ENCODE assay signal across 8 cellular contexts in the genomic region with DNA sequence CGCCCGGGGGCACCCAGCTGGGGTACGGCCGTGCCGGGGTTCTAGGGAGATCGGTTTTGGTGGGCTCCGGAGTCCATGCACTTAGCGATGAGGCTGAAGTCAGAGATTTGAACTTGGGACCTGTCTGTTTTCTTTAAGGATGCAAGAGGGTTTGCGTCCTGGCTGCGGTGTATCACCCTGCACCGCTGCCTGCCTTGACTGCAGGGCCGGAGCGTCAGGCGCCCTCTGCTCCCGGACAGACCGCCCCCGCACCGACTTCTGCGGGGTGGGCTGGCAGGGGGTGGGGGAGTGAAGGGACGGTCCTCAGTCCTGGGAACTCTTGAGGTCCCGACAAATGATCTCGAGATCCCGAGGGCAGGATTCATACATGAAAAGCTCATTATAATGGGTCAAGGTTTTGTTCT. TPM values are rescaled to one million over a fixed set of nuclear protein-coding genes. Genes with fewer than 3 reads are reported as not detected.
DNase-seq lines count a peak whose midpoint lies in the region; ATAC-seq and TF ChIP-seq lines count a peak whose summit lies in the region.

No MANE protein-coding gene starts in this region.

- no peaks in the 10 kb centered on the region for H3K9me3 ChIP-seq in Caco-2
- H3K9me3 ChIP-seq in iPS-18a (ENCODE audit: control insufficient read depth, low read depth, low read length), result no peaks in the 10 kb centered on the region

- CTCF ChIA-PET in Caco-2 (lab: Charles Lee), result interaction anchor here (0.7 to 3.8 kb wide), 14 partner anchors 8 to 366 kb away, joined by 3 to 45 read pairs (median 4); a partner anchor contains a TSS

- peak overlapping the region; percentile 51 for H3K9ac ChIP-seq in iPS-18a (ENCODE audit: low read length)

- H3K4me3 ChIP-seq in Caco-2 (ENCODE audit: low read depth, low read length) (peak overlapping the region; percentile 95), iPS-18a (ENCODE audit: low read length) (peak overlapping the region; percentile 89)

- peak overlapping the region; percentile 89 for H3K4me3 Mint-ChIP-seq in Caco-2 (ENCODE audit: unreplicated experiment)
- peak overlapping the region; percentile 89 for H3K4me3 Mint-ChIP-seq in stimulated activated memory B cell treated with anti-CD40 and anti-IgM and Interleukin-4, amounts not matched to agents 10 μg/mL and 1 μg/mL and 100 μg/mL, for 72 hours

- H3K36me3 ChIP-seq in Caco-2 (ENCODE audit: control insufficient read depth, insufficient read depth, low read length), result peaks cover 5% of the 10 kb centered on the region
- peaks cover 19% of the 10 kb centered on the region for H3K36me3 ChIP-seq in iPS-18a (ENCODE audit: control insufficient read depth, low read depth, low read length)

- no peak overlapping the region for H3K27ac ChIP-seq in iPS-18a (ENCODE audit: low read length)

- H3K27ac Mint-ChIP-seq in Caco-2 (ENCODE audit: unreplicated experiment), result no peak overlapping the region
- H3K27ac Mint-ChIP-seq in stimulated activated memory B cell treated with anti-CD40 and anti-IgM and Interleukin-4, amounts not matched to agents 10 μg/mL and 1 μg/mL and 100 μg/mL, for 72 hours, result peak overlapping the region; percentile 81

- no TSS peak for BruUV-seq in Caco-2 (replicated peaks; lab: Mats Ljungman, UMichigan)

- no peaks in the 10 kb centered on the region for H3K27me3 Mint-ChIP-seq in Caco-2 (ENCODE audit: insufficient read depth, unreplicated experiment)
- no peaks in the 10 kb centered on the region for H3K27me3 Mint-ChIP-seq in stimulated activated memory B cell treated with anti-CD40 and anti-IgM and Interleukin-4, amounts not matched to agents 10 μg/mL and 1 μg/mL and 100 μg/mL, for 72 hours

- peak; percentile 1 for ATAC-seq in HG03342 (IDR thresholded peaks at IDR 0.05; ENCODE audit: unreplicated experiment)
- no peak for ATAC-seq in stimulated activated memory B cell treated with anti-CD40 and anti-IgM and Interleukin-4, amounts not matched to agents 10 μg/mL and 1 μg/mL and 100 μg/mL, for 72 hours
- no peak for ATAC-seq in GM18870 (IDR thresholded peaks at IDR 0.05; ENCODE audit: unreplicated experiment)
- no peak for ATAC-seq in GM18861 (IDR thresholded peaks at IDR 0.05; ENCODE audit: unreplicated experiment)

- peaks cover 27% of the 10 kb centered on the region for H3K36me3 Mint-ChIP-seq in Caco-2 (ENCODE audit: insufficient read depth, unreplicated experiment)
- H3K36me3 Mint-ChIP-seq in stimulated activated memory B cell treated with anti-CD40 and anti-IgM and Interleukin-4, amounts not matched to agents 10 μg/mL and 1 μg/mL and 100 μg/mL, for 72 hours, result peaks cover 19% of the 10 kb centered on the region

- peaks cover 27% of the 10 kb centered on the region for H3K4me1 ChIP-seq in Caco-2
- peaks cover 9% of the 10 kb centered on the region for H3K4me1 ChIP-seq in iPS-18a (ENCODE audit: control insufficient read depth, low read depth, low read length)

- no peaks in the 10 kb centered on the region for H3K9me3 Mint-ChIP-seq in Caco-2 (ENCODE audit: unreplicated experiment)
- no peaks in the 10 kb centered on the region for H3K9me3 Mint-ChIP-seq in stimulated activated memory B cell treated with anti-CD40 and anti-IgM and Interleukin-4, amounts not matched to agents 10 μg/mL and 1 μg/mL and 100 μg/mL, for 72 hours

- peaks cover 22% of the 10 kb centered on the region for H3K4me1 Mint-ChIP-seq in Caco-2 (ENCODE audit: low read depth, unreplicated experiment)
- peaks cover 31% of the 10 kb centered on the region for H3K4me1 Mint-ChIP-seq in stimulated activated memory B cell treated with anti-CD40 and anti-IgM and Interleukin-4, amounts not matched to agents 10 μg/mL and 1 μg/mL and 100 μg/mL, for 72 hours

- POLR2A ChIA-PET in Caco-2 (lab: Charles Lee), result interaction anchor here (0.6 to 1.9 kb wide), 6 partner anchors 10 to 799 kb away, joined by 3 to 16 read pairs (median 4); a partner anchor contains a TSS

- H3K27me3 ChIP-seq in Caco-2 (replicated peaks; ENCODE audit: control insufficient read depth, insufficient read depth, low read length) (no peaks in the 10 kb centered on the region), iPS-18a (ENCODE audit: control insufficient read depth, insufficient read depth, low read length) (peaks cover 7% of the 10 kb centered on the region)

- intact Hi-C loops in Caco-2 (cut with micrococcal nuclease; ENCODE audit: unreplicated experiment), result no loop called here

- DNase-seq in Caco-2 (no peak), HuH-7.5 (ENCODE audit: low spot score) (no peak)
- peak; percentile 24 for DNase-seq in activated naive CD4-positive, alpha-beta T cell treated with anti-CD3 and anti-CD28 coated beads, Interleukin-2, amount 50 U/mL, for 16 hours

- no peak for TF ChIP-seq CTCF in Caco-2 (IDR thresholded peaks at IDR 0.05; ENCODE audit: insufficient read depth in 1 of 2, low read depth in 1 of 2, low read length in 1 of 2, severe bottlenecking in 1 of 2, unreplicated experiment in 1 of 2)

RNA-seq across cellular contexts. Expression of a gene that starts 0.7 kb away (rescaled TPM):
- total RNA-seq in Caco-2 (2022), result 37.7 and 44.4 TPM in 2 replicates

RNA-seq across cellular contexts. Expression of a gene that starts 36.8 kb away (rescaled TPM):
- total RNA-seq in Caco-2 (2022), result 0.35 and 0.68 TPM in 2 replicates

RNA-seq across cellular contexts. Expression of a gene that starts 37.7 kb away (rescaled TPM):
- total RNA-seq in Caco-2 (2022), result 0.48 and 0.81 TPM in 2 replicates

RNA-seq across cellular contexts. Expression of a gene that starts 44.3 kb away (rescaled TPM):
- total RNA-seq in Caco-2 (2022), result 0.53 and 1.1 TPM in 2 replicates

RNA-seq across cellular contexts. Expression of a gene that starts 50.2 kb away (rescaled TPM):
- 141 and 146 TPM in 2 replicates for total RNA-seq in Caco-2 (2022)
